1 cellular context compared by ENCODE assay signal in genomic region chr16:75647138-75647491, GRCh38.
TF ChIP-seq lines count a peak whose summit lies in the region.

No MANE protein-coding gene starts in this region.

TF ChIP-seq in HepG2, 621 proteins besides CTCF, POLR2A, EP300 and RAD21 (continued from another document and continues in another):
- TF ChIP-seq ELK4 (CRISPR knock-in tag; IDR thresholded peaks at IDR 0.05; ENCODE audit: borderline replicate concordance) (no peak), POGK (CRISPR knock-in tag; conservative IDR thresholded peaks at IDR 0.05) (no peak), SMAD1 (CRISPR knock-in tag; IDR thresholded peaks at IDR 0.05; ENCODE audit: borderline replicate concordance, low read depth) (0 out of 2 replicates have a peak, but pooled peaks have one; percentile 13), RARG (CRISPR knock-in tag; IDR thresholded peaks at IDR 0.05; ENCODE audit: low read depth) (0 out of 2 replicates have a peak, but pooled peaks have one; percentile 11), SUZ12 (IDR thresholded peaks at IDR 0.05; ENCODE audit: low read depth, low read length) (no peak), HDAC2 (CRISPR knock-in tag; IDR thresholded peaks at IDR 0.05) (no peak), FOXP4 (CRISPR knock-in tag; IDR thresholded peaks at IDR 0.05) (no peak), AFF4 (CRISPR knock-in tag; IDR thresholded peaks at IDR 0.05) (no peak), SKI (IDR thresholded peaks at IDR 0.05; ENCODE audit: partially characterized antibody) (no peak), ZIK1 (CRISPR knock-in tag; IDR thresholded peaks at IDR 0.05; ENCODE audit: borderline replicate concordance, low read depth) (0 out of 2 replicates have a peak, but pooled peaks have one; percentile 2), MBD4 (IDR thresholded peaks at IDR 0.05; ENCODE audit: borderline replicate concordance, low read length) (no peak), ZBTB7A (CRISPR knock-in tag; IDR thresholded peaks at IDR 0.05) (no peak), E2F5 (CRISPR knock-in tag; conservative IDR thresholded peaks at IDR 0.05) (0 out of 2 replicates have a peak, but pooled peaks have one; percentile 22), TBX2 (CRISPR knock-in tag; IDR thresholded peaks at IDR 0.05; ENCODE audit: borderline replicate concordance) (no peak), ZBTB37 (CRISPR knock-in tag; IDR thresholded peaks at IDR 0.05) (no peak), ZNF557 (CRISPR knock-in tag; IDR thresholded peaks at IDR 0.05) (peak; percentile 39; the same call in 1 of the 2 replicates), ZEB1 (IDR thresholded peaks at IDR 0.05; ENCODE audit: insufficient replicate concordance, low read depth) (peak; percentile 17), ZNF512 (CRISPR knock-in tag; IDR thresholded peaks at IDR 0.05) (peak; percentile 85), ZNF329 (CRISPR knock-in tag; IDR thresholded peaks at IDR 0.05; ENCODE audit: low read depth) (0 out of 2 replicates have a peak, but pooled peaks have one; percentile 85), TEAD3 (CRISPR knock-in tag; optimal IDR thresholded peaks at IDR 0.05; ENCODE audit: borderline replicate concordance) (no peak), ZFAT (CRISPR knock-in tag; conservative IDR thresholded peaks at IDR 0.05) (no peak), ZNF460 (CRISPR knock-in tag; IDR thresholded peaks at IDR 0.05; ENCODE audit: borderline replicate concordance) (no peak), ZNF510 (CRISPR knock-in tag; IDR thresholded peaks at IDR 0.05; ENCODE audit: low read depth) (0 out of 2 replicates have a peak, but pooled peaks have one; percentile 52), TBX3 (IDR thresholded peaks at IDR 0.05; ENCODE audit: borderline replicate concordance) (no peak), TRIM24 (CRISPR knock-in tag; IDR thresholded peaks at IDR 0.05) (no peak), DZIP1 (CRISPR knock-in tag; IDR thresholded peaks at IDR 0.05) (peak; percentile 37; the same call in 1 of the 2 replicates), ZNF367 (CRISPR knock-in tag; IDR thresholded peaks at IDR 0.05; ENCODE audit: borderline replicate concordance) (no peak), SOX6 (IDR thresholded peaks at IDR 0.05) (no peak), SOX6 (CRISPR knock-in tag; IDR thresholded peaks at IDR 0.05) (no peak), NAIF1 (CRISPR knock-in tag; IDR thresholded peaks at IDR 0.05; ENCODE audit: borderline replicate concordance) (no peak), ZKSCAN1 (IDR thresholded peaks at IDR 0.05; ENCODE audit: low read length) (no peak), ZNF142 (CRISPR knock-in tag; IDR thresholded peaks at IDR 0.05) (no peak), ZBTB3 (CRISPR knock-in tag; IDR thresholded peaks at IDR 0.05; ENCODE audit: borderline replicate concordance, low read depth) (0 out of 2 replicates have a peak, but pooled peaks have one; percentile 62), ZFP90 (CRISPR knock-in tag; IDR thresholded peaks at IDR 0.05; ENCODE audit: borderline replicate concordance) (0 out of 2 replicates have a peak, but pooled peaks have one; percentile 24)
